ENCODE assay signal across 16 cellular contexts in genomic region chr10:102721954-102722353, GRCh38.
"Had no signal": no experiment of that assay in that cellular context is flagged by ENCODE, and none has a peak within 500 bp of the region (broad histone marks: within the 10 kb centered on the region; RNA-seq: fewer than 3 reads in every experiment).

No MANE protein-coding gene starts in this region.

- H3K9me3 ChIP-seq: lower lobe of right lung, psoas muscle, suprapubic skin, upper lobe of left lung had no signal

- H3K9me3 Mint-ChIP-seq: activated naive CD4-positive, alpha-beta T cell treated with anti-CD3 and anti-CD28 coated beads, Interleukin-2, amount 50 U/mL, for 24 hours; dendritic cell treated with granulocyte-macrophage colony-stimulating factor and Interleukin-4, amounts not matched to agents 40 ng/mL and 50 ng/mL, for 4 days had no signal

- DNase-seq: activated CD4-positive, alpha-beta T cell treated with anti-CD3 and anti-CD28 coated beads for 4 hours; cerebellar nuclear complex; erythroblast; hippocampal formation; lower lobe of right lung; naive thymus-derived CD4-positive, alpha-beta T cell; psoas muscle; stimulated activated CD4-positive, alpha-beta T cell treated with anti-CD3 and anti-CD28 coated beads, Interleukin-2, amount 100 ng/mL, for 24 hours; stimulated activated naive CD4-positive, alpha-beta T cell; T-cell; upper lobe of left lung had no signal

- H3K27ac Mint-ChIP-seq: activated naive CD4-positive, alpha-beta T cell treated with anti-CD3 and anti-CD28 coated beads, Interleukin-2, amount 50 U/mL, for 24 hours; activated T-helper 1 cell treated with anti-CD3 and anti-CD28 coated beads, Interleukin-12 subunit alpha, Interleukin-12 subunit beta, Interleukin-2, Interleukin-4 antibody, amounts not matched to agents 30 ng/mL and 10 ng/mL and 1 ng/mL, durations not matched to agents 14 hours and 24 hours and 36 hours; dendritic cell treated with granulocyte-macrophage colony-stimulating factor and Interleukin-4, amounts not matched to agents 40 ng/mL and 50 ng/mL, for 4 days; T-cell had no signal

- H3K4me3 Mint-ChIP-seq: activated naive CD4-positive, alpha-beta T cell treated with anti-CD3 and anti-CD28 coated beads, Interleukin-2, amount 50 U/mL, for 24 hours; activated T-helper 1 cell treated with anti-CD3 and anti-CD28 coated beads, Interleukin-12 subunit alpha, Interleukin-12 subunit beta, Interleukin-2, Interleukin-4 antibody, amounts not matched to agents 30 ng/mL and 10 ng/mL and 1 ng/mL, durations not matched to agents 14 hours and 24 hours and 36 hours; dendritic cell treated with granulocyte-macrophage colony-stimulating factor and Interleukin-4, amounts not matched to agents 40 ng/mL and 50 ng/mL, for 4 days; naive thymus-derived CD4-positive, alpha-beta T cell; T-cell had no signal

- ATAC-seq: lower lobe of right lung; naive thymus-derived CD4-positive, alpha-beta T cell; psoas muscle; sciatic nerve; T-cell had no signal

- H3K27me3 Mint-ChIP-seq: activated naive CD4-positive, alpha-beta T cell treated with anti-CD3 and anti-CD28 coated beads, Interleukin-2, amount 50 U/mL, for 24 hours; dendritic cell treated with granulocyte-macrophage colony-stimulating factor and Interleukin-4, amounts not matched to agents 40 ng/mL and 50 ng/mL, for 4 days; naive thymus-derived CD4-positive, alpha-beta T cell; T-cell had no signal
